17 cellular contexts compared by ENCODE assay signal in genomic region chr3:197463279-197463678, GRCh38.
A peak's percentile ranks its signal among the peaks of the same experiment; 100 is the strongest.
DNase-seq lines count a peak whose midpoint lies in the region; ATAC-seq and TF ChIP-seq lines count a peak whose summit lies in the region.
"Had no signal": no experiment of that assay in that cellular context is flagged by ENCODE, and none has a peak within 500 bp of the region (broad histone marks: within the 10 kb centered on the region; RNA-seq: fewer than 3 reads in every experiment).

No MANE protein-coding gene starts in this region.

- H2AFZ ChIP-seq in osteoblast (ENCODE audit: low read length) (no peak overlapping the region), hepatocyte (no peak overlapping the region)

- H3K36me3 ChIP-seq in osteoblast (ENCODE audit: insufficient read depth, low read length) (no peaks in the 10 kb centered on the region), hepatocyte (replicated peaks; ENCODE audit: insufficient read depth, low read depth) (no peaks in the 10 kb centered on the region)
- H3K36me3 ChIP-seq: gastrocnemius medialis, lower lobe of right lung, upper lobe of right lung had no signal

- peak; percentile 61 to 71 for ATAC-seq in activated CD4-positive, CD25-positive, alpha-beta regulatory T cell treated with anti-CD3 and anti-CD28 coated beads, Interleukin-2, amount 50 U/mL, for 24 hours
- peak; percentile 47 for ATAC-seq in activated naive CD8-positive, alpha-beta T cell treated with anti-CD3 and anti-CD28 coated beads, Interleukin-2, amount 50 U/mL, for 24 hours
- no peak for ATAC-seq in GM21737 (IDR thresholded peaks at IDR 0.05; ENCODE audit: unreplicated experiment)
- ATAC-seq: gastrocnemius medialis; lower lobe of right lung; stimulated activated naive B cell treated with anti-CD40 and anti-IgM and Interleukin-4, amounts not matched to agents 10 μg/mL and 1 μg/mL and 100 μg/mL, for 72 hours; upper lobe of right lung had no signal

- H3K9me3 ChIP-seq in osteoblast (ENCODE audit: low read depth, low read length) = no peaks in the 10 kb centered on the region
- H3K9me3 ChIP-seq in hepatocyte (ENCODE audit: low read depth) = no peaks in the 10 kb centered on the region
- H3K9me3 ChIP-seq: gastrocnemius medialis, lower lobe of right lung, upper lobe of right lung had no signal

- H3K27ac Mint-ChIP-seq in activated naive CD8-positive, alpha-beta T cell treated with anti-CD3 and anti-CD28 coated beads, Interleukin-2, amount 50 U/mL, for 24 hours = no peak overlapping the region
- H3K27ac Mint-ChIP-seq: naive B cell; stimulated activated naive B cell treated with anti-CD40 and anti-IgM and Interleukin-4, amounts not matched to agents 10 μg/mL and 1 μg/mL and 100 μg/mL, for 72 hours had no signal

- H3K4me3 ChIP-seq in osteoblast (ENCODE audit: insufficient read depth, low read length) (no peak overlapping the region), hepatocyte (no peak overlapping the region)
- H3K4me3 ChIP-seq: gastrocnemius medialis, lower lobe of right lung, upper lobe of right lung had no signal

- H3K27ac ChIP-seq in osteoblast (ENCODE audit: low read depth, low read length) (peak overlapping the region; percentile 61), hepatocyte (no peak overlapping the region)
- H3K27ac ChIP-seq: 22Rv1, gastrocnemius medialis, lower lobe of right lung, upper lobe of right lung had no signal

- H3K9me3 Mint-ChIP-seq in activated naive CD8-positive, alpha-beta T cell treated with anti-CD3 and anti-CD28 coated beads, Interleukin-2, amount 50 U/mL, for 24 hours = no peaks in the 10 kb centered on the region
- H3K9me3 Mint-ChIP-seq: stimulated activated naive B cell treated with anti-CD40 and anti-IgM and Interleukin-4, amounts not matched to agents 10 μg/mL and 1 μg/mL and 100 μg/mL, for 72 hours had no signal

- H3K27me3 Mint-ChIP-seq in activated naive CD8-positive, alpha-beta T cell treated with anti-CD3 and anti-CD28 coated beads, Interleukin-2, amount 50 U/mL, for 24 hours = peaks cover 23% of the 10 kb centered on the region

- peak overlapping the region; percentile 5 for H3K4me2 ChIP-seq in osteoblast (ENCODE audit: insufficient read depth, low read length)
- no peak overlapping the region for H3K4me2 ChIP-seq in hepatocyte

- TF ChIP-seq CTCF in osteoblast (IDR thresholded peaks at IDR 0.05; ENCODE audit: extremely low read depth, low read depth, low read length) (no peak), hepatocyte (IDR thresholded peaks at IDR 0.05; ENCODE audit: poor library complexity) (no peak)

- peaks cover 33% of the 10 kb centered on the region for H3K4me1 ChIP-seq in osteoblast (ENCODE audit: insufficient read depth, low read length)
- H3K4me1 ChIP-seq in hepatocyte (ENCODE audit: insufficient read depth) = peaks cover 26% of the 10 kb centered on the region
- H3K4me1 ChIP-seq: gastrocnemius medialis, lower lobe of right lung had no signal

- H3K4me3 Mint-ChIP-seq in activated naive CD8-positive, alpha-beta T cell treated with anti-CD3 and anti-CD28 coated beads, Interleukin-2, amount 50 U/mL, for 24 hours = no peak overlapping the region
- H3K4me3 Mint-ChIP-seq: stimulated activated naive B cell treated with anti-CD40 and anti-IgM and Interleukin-4, amounts not matched to agents 10 μg/mL and 1 μg/mL and 100 μg/mL, for 72 hours had no signal

- no peaks in the 10 kb centered on the region for H3K36me3 Mint-ChIP-seq in activated naive CD8-positive, alpha-beta T cell treated with anti-CD3 and anti-CD28 coated beads, Interleukin-2, amount 50 U/mL, for 24 hours (ENCODE audit: low read depth)
- H3K36me3 Mint-ChIP-seq: naive B cell; stimulated activated naive B cell treated with anti-CD40 and anti-IgM and Interleukin-4, amounts not matched to agents 10 μg/mL and 1 μg/mL and 100 μg/mL, for 72 hours had no signal

- no peak for DNase-seq in activated CD4-positive, CD25-positive, alpha-beta regulatory T cell (lab: John Stamatoyannopoulos, UW)
- DNase-seq in HT1080 (ENCODE audit: low read depth) = peak; percentile 54
- no peak for DNase-seq in activated naive CD8-positive, alpha-beta T cell treated with anti-CD3 and anti-CD28 coated beads, Interleukin-2, amount 50 U/mL, for 24 hours
- DNase-seq in osteoblast (ENCODE audit: insufficient read length, low spot score, missing footprints) = no peak
- no peak for DNase-seq in effector CD4-positive, alpha-beta T cell
- DNase-seq in hepatocyte (ENCODE audit: low spot score) = no peak
- DNase-seq: activated CD4-positive, CD25-positive, alpha-beta regulatory T cell treated with anti-CD3 and anti-CD28 coated beads, Interleukin-2, amount 50 U/mL, for 72 hours; gastrocnemius medialis; lower lobe of right lung; naive B cell; stimulated activated CD4-positive, alpha-beta T cell treated with anti-CD3 and anti-CD28 coated beads, Interleukin-12 subunit alpha, Interleukin-12 subunit beta, amount 100 ng/mL, for 4 hours; stimulated activated naive B cell treated with anti-CD40 and anti-IgM and Interleukin-4, amounts not matched to agents 10 μg/mL and 1 μg/mL and 100 μg/mL, for 72 hours; T-helper 2 cell had no signal

- no peaks in the 10 kb centered on the region for H3K9me2 ChIP-seq in hepatocyte (replicated peaks; ENCODE audit: insufficient read depth)

- WGBS in hepatocyte (ENCODE audit: low lambda C conversion rate, missing lambda C conversion rate) = 76% methylated on average over 3 of the region's 3 CpGs

- H4K20me1 ChIP-seq in osteoblast (ENCODE audit: insufficient read depth, low read length) = no peaks in the 10 kb centered on the region
- no peaks in the 10 kb centered on the region for H4K20me1 ChIP-seq in hepatocyte (ENCODE audit: insufficient read depth, poor library complexity, severe bottlenecking)

- H3K4me1 Mint-ChIP-seq in activated naive CD8-positive, alpha-beta T cell treated with anti-CD3 and anti-CD28 coated beads, Interleukin-2, amount 50 U/mL, for 24 hours = peaks cover 44% of the 10 kb centered on the region
- H3K4me1 Mint-ChIP-seq: stimulated activated naive B cell treated with anti-CD40 and anti-IgM and Interleukin-4, amounts not matched to agents 10 μg/mL and 1 μg/mL and 100 μg/mL, for 72 hours had no signal

- H3K27me3 ChIP-seq in osteoblast (ENCODE audit: insufficient read depth, low read length) (no peaks in the 10 kb centered on the region), hepatocyte (no peaks in the 10 kb centered on the region)
- H3K27me3 ChIP-seq: gastrocnemius medialis, upper lobe of right lung had no signal

- H3K79me2 ChIP-seq in osteoblast (ENCODE audit: insufficient read depth, low read length) = no peaks in the 10 kb centered on the region
- no peaks in the 10 kb centered on the region for H3K79me2 ChIP-seq in hepatocyte
